14 cellular contexts compared by ENCODE assay signal in the genomic region with DNA sequence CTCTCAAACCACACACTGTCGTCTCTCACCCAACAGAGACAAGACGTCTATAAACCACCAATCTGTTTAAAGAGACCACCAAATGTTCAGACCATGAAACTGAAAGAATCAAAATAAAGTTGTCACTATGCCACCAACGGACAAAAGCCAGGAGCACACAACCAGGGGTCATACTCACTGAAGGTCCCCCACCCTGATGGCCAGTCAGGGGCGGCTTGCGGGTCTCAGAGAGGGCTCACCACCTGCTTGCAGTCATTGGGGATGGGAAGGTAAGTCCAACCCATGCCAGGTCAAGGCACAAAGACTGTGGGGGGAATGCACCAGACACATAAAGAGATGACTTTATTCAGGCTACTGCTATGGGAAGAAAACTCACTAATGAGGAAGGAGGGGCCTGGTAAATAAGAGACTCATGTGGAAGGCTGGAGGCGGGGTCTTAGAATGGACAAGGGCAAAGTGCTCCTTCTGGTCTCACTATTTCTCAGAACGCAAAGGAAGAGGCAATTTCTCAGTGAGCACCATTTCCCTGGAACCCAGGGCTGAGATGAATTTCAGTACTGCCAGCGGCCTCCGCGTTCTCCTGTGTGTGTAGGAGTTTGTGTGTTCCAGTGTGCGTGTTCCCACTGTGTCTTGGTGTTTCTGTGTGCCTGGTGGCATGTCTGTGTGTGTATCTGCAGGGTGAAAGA.
"Had no signal": no experiment of that assay in that cellular context is flagged by ENCODE, and none has a peak within 500 bp of the region (broad histone marks: within the 10 kb centered on the region; RNA-seq: fewer than 3 reads in every experiment).

No MANE protein-coding gene starts in this region.

- H3K4me3 Mint-ChIP-seq: activated naive CD4-positive, alpha-beta T cell treated with anti-CD3 and anti-CD28 coated beads for 36 hours; activated T-helper 1 cell treated with anti-CD3 and anti-CD28 coated beads, Interleukin-12 subunit alpha, Interleukin-12 subunit beta, Interleukin-2, Interleukin-4 antibody, amounts not matched to agents 30 ng/mL and 10 ng/mL and 1 ng/mL, durations not matched to agents 14 hours and 24 hours and 36 hours; T-cell had no signal

- H3K36me3 Mint-ChIP-seq: T-cell had no signal

- H3K27ac ChIP-seq: adrenal gland, heart left ventricle, stomach had no signal

- H3K4me3 ChIP-seq: adrenal gland, heart left ventricle, stomach had no signal

- H3K27ac Mint-ChIP-seq: activated naive CD4-positive, alpha-beta T cell treated with anti-CD3 and anti-CD28 coated beads for 36 hours; activated T-helper 1 cell treated with anti-CD3 and anti-CD28 coated beads, Interleukin-12 subunit alpha, Interleukin-12 subunit beta, Interleukin-2, Interleukin-4 antibody, amounts not matched to agents 30 ng/mL and 10 ng/mL and 1 ng/mL, durations not matched to agents 14 hours and 24 hours and 36 hours; effector memory CD8-positive, alpha-beta T cell; T-cell had no signal

- DNase-seq: activated naive CD4-positive, alpha-beta T cell treated with anti-CD3 and anti-CD28 coated beads for 36 hours; effector memory CD8-positive, alpha-beta T cell; left cardiac atrium; midbrain; SK-N-SH; stimulated activated CD4-positive, alpha-beta T cell treated with anti-CD3 and anti-CD28 coated beads, Interleukin-12 subunit alpha, Interleukin-12 subunit beta, amount 100 ng/mL, for 4 hours; stimulated activated CD4-positive, alpha-beta T cell treated with anti-CD3 and anti-CD28 coated beads, Interleukin-2, amount 100 ng/mL, for 24 hours; stomach; T-cell; T-helper 9 cell had no signal

- ATAC-seq: activated CD4-positive, CD25-positive, alpha-beta regulatory T cell treated with anti-CD3 and anti-CD28 coated beads, Interleukin-2, amount 50 U/mL, for 24 hours; effector memory CD8-positive, alpha-beta T cell; heart left ventricle; left cardiac atrium; T-cell had no signal

- H3K9me3 Mint-ChIP-seq: activated naive CD4-positive, alpha-beta T cell treated with anti-CD3 and anti-CD28 coated beads for 36 hours; activated T-helper 1 cell treated with anti-CD3 and anti-CD28 coated beads, Interleukin-12 subunit alpha, Interleukin-12 subunit beta, Interleukin-2, Interleukin-4 antibody, amounts not matched to agents 30 ng/mL and 10 ng/mL and 1 ng/mL, durations not matched to agents 14 hours and 24 hours and 36 hours; effector memory CD8-positive, alpha-beta T cell; T-cell had no signal
